9 cellular contexts compared by ENCODE assay signal in the genomic region with DNA sequence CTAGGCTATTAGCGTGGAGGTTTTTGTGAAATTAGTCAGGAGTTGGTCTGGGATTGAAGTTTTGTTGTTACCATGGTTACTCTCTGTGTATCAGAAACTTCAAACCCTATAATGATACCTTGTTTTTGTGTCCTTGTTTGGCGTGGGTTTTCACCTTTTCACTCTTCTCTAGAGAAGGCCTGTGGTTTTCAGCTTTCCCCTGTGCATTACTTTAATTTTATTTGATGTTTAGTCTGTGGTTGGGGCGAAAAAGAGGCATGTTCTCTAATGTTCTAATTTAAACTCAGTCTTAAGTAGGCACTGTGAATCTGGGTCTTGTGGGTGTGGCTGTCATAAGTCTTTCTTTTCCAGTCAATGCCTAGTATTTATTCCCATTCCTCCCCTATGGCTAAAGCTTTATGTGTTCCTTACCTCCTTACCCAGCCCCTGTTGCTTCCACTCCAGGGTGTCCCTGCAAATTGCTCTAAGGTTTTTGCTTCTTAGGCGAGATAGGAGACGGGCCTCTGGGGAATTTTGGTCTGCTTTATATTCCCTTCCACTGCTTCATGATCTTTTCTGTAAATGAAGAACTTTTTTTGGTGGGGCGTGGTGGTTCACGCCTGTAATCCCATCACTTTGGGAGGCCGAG.
DNase-seq lines count a peak whose midpoint lies in the region; ATAC-seq, FAIRE-seq and TF ChIP-seq lines count a peak whose summit lies in the region.
"Had no signal": no experiment of that assay in that cellular context is flagged by ENCODE, and none has a peak within 500 bp of the region (broad histone marks: within the 10 kb centered on the region; RNA-seq: fewer than 3 reads in every experiment).

No MANE protein-coding gene starts in this region.

- peak; percentile 72 for FAIRE-seq in GM12892 (lab: Jason Lieb, UNC)

- intact Hi-C loops in body of pancreas (cut with DNase I) = no loop called here

- ATAC-seq in GM21390 (IDR thresholded peaks at IDR 0.05; ENCODE audit: unreplicated experiment) (peak; percentile 81), HG03469 (IDR thresholded peaks at IDR 0.05; ENCODE audit: unreplicated experiment) (peak; percentile 85), body of pancreas (no peak), HG02840 (IDR thresholded peaks at IDR 0.05; ENCODE audit: low FRiP score, unreplicated experiment) (no peak)

- WGBS in body of pancreas, 2 donors = 89 to 93% methylated on average over 7 to 8 of the region's 8 CpGs

- TF ChIP-seq POLR2A in GM12892 (IDR thresholded peaks at IDR 0.05; ENCODE audit: low read depth, low read length) (no peak), body of pancreas (IDR thresholded peaks at IDR 0.05) (no peak)

- H3K27ac ChIP-seq in body of pancreas = no peak overlapping the region

- DNase-seq in GM12892 (ENCODE audit: insufficient read length) (no peak), body of pancreas (no peak), foreskin fibroblast (no peak), NCI-H1436 (lab: John Stamatoyannopoulos, UW) (no peak)
- peak; percentile 30 for DNase-seq in effector CD4-positive, alpha-beta T cell
- DNase-seq: NCI-H524 had no signal

- no peaks in the 10 kb centered on the region for H3K9me3 ChIP-seq in body of pancreas

- H3K36me3 ChIP-seq in body of pancreas (replicated peaks in 1 of 2; ENCODE audit: insufficient read depth in 1 of 2, low read depth in 2 of 2) = no peaks in the 10 kb centered on the region

- no peaks in the 10 kb centered on the region for H3K27me3 ChIP-seq in body of pancreas

- no peaks in the 10 kb centered on the region for H3K4me1 ChIP-seq in body of pancreas

- H3K4me3 ChIP-seq in body of pancreas (no peak overlapping the region), foreskin fibroblast (ENCODE audit: low read depth in 1 of 2, low read length in 2 of 2) (no peak overlapping the region)

- TF ChIP-seq CTCF in body of pancreas (IDR thresholded peaks at IDR 0.05) (no peak), foreskin fibroblast (IDR thresholded peaks at IDR 0.05; ENCODE audit: low read depth, low read length) (no peak)

Comparison
In these comparisons a context has a peak if more than half of its experiments do, and no peak if none do; other contexts are left out.
1. ATAC-seq: peak in GM21390 (single experiment) and HG03469 (single experiment); none in body of pancreas (single experiment) and HG02840 (single experiment).